In the genomic region with DNA sequence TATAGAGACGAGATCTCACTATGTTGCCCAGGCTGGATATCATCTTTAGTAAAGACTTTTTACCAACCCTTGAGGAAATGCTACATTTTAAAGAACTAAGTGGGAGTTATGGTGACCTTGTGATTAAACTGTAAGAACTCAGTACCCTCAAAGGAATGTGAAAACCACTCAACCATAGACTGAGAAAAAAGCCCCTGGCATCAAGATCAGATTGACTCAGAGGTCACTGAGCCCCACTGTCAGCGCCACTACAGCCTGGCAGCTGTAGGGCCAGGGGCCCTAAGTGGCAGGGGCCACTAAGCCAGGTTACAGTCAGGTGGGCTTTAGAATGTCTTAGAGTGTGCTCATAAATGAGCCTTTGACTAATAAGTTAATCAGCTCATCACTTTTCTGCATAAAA, we compare ENCODE assay signal across 1 cellular context.
TF ChIP-seq lines count a peak whose summit lies in the region.

No MANE protein-coding gene starts in this region.

TF ChIP-seq in GM12878, 131 proteins besides CTCF, POLR2A, EP300 and RAD21:
- TF ChIP-seq ZBTB40 (IDR thresholded peaks at IDR 0.05; ENCODE audit: borderline replicate concordance) (no peak), SUZ12 (IDR thresholded peaks at IDR 0.05; ENCODE audit: unreplicated experiment) (no peak), HDGF (IDR thresholded peaks at IDR 0.05) (no peak), MTA2 (IDR thresholded peaks at IDR 0.05; ENCODE audit: low read depth) (no peak), FOXM1 (IDR thresholded peaks at IDR 0.05; ENCODE audit: low read depth, low read length) (no peak), ASH2L (IDR thresholded peaks at IDR 0.05; ENCODE audit: borderline replicate concordance, low read depth) (no peak)
- TF ChIP-seq, protein P1, sequence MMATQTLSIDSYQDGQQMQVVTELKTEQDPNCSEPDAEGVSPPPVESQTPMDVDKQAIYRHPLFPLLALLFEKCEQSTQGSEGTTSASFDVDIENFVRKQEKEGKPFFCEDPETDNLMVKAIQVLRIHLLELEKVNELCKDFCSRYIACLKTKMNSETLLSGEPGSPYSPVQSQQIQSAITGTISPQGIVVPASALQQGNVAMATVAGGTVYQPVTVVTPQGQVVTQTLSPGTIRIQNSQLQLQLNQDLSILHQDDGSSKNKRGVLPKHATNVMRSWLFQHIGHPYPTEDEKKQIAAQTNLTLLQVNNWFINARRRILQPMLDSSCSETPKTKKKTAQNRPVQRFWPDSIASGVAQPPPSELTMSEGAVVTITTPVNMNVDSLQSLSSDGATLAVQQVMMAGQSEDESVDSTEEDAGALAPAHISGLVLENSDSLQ (IDR thresholded peaks at IDR 0.05), result no peak
- TF ChIP-seq, protein P2, sequence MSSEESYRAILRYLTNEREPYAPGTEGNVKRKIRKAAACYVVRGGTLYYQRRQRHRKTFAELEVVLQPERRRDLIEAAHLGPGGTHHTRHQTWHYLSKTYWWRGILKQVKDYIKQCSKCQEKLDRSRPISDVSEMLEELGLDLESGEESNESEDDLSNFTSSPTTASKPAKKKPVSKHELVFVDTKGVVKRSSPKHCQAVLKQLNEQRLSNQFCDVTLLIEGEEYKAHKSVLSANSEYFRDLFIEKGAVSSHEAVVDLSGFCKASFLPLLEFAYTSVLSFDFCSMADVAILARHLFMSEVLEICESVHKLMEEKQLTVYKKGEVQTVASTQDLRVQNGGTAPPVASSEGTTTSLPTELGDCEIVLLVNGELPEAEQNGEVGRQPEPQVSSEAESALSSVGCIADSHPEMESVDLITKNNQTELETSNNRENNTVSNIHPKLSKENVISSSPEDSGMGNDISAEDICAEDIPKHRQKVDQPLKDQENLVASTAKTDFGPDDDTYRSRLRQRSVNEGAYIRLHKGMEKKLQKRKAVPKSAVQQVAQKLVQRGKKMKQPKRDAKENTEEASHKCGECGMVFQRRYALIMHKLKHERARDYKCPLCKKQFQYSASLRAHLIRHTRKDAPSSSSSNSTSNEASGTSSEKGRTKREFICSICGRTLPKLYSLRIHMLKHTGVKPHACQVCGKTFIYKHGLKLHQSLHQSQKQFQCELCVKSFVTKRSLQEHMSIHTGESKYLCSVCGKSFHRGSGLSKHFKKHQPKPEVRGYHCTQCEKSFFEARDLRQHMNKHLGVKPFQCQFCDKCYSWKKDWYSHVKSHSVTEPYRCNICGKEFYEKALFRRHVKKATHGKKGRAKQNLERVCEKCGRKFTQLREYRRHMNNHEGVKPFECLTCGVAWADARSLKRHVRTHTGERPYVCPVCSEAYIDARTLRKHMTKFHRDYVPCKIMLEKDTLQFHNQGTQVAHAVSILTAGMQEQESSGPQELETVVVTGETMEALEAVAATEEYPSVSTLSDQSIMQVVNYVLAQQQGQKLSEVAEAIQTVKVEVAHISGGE (CRISPR knock-in tag; IDR thresholded peaks at IDR 0.05), result no peak
